Comparison of ENCODE assay signal across 17 cellular contexts in the genomic region with DNA sequence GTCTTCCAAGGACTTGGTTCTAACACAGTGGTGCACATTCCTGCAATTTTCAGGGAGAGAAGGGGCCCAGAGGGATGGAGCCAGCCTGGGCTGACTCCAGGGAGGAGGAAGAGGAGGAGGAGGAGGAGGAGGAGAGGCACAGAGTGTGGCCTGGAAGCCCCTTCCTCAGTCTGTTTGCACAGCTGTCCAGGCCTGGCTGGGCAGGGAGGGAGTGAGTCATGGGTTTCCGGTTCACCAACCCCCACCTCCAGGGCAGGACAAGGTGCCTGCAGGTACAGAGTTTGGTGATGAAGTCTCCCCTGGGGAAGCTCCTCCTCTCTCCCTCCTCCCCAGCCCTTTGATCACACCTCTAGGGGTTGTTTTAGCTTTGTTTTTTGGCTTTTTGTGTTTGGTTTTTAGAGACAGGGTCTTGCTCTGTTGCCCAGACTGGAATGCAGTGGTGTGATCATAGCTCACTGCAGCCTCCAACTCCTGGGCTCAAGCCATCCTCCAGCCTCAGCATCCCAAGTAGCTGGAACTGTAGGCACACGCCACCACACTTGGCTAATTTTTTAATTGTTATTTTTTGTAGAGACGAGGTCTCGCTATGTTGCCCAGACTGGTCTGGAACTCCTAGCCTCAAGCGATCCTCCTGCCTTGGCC.
DNase-seq lines count a peak whose midpoint lies in the region; ATAC-seq, FAIRE-seq and TF ChIP-seq lines count a peak whose summit lies in the region.
"Had no signal": no experiment of that assay in that cellular context is flagged by ENCODE, and none has a peak within 500 bp of the region (broad histone marks: within the 10 kb centered on the region; RNA-seq: fewer than 3 reads in every experiment).

No MANE protein-coding gene starts in this region.

- H3K4me3 ChIP-seq in NB4 (ENCODE audit: low read depth, low read length) (no peak overlapping the region), body of pancreas (no peak overlapping the region), pancreas (no peak overlapping the region)
- H3K4me3 ChIP-seq: GM23248, ovary had no signal

- TF ChIP-seq POLR2A in NB4 (IDR thresholded peaks at IDR 0.05; ENCODE audit: extremely low read depth, insufficient read length) (no peak), body of pancreas (IDR thresholded peaks at IDR 0.05) (no peak)

- no peak for FAIRE-seq in pancreas (lab: Jason Lieb, UNC)
- FAIRE-seq: A204.1, HTR-8/SVneo had no signal

- peaks cover 42% of the 10 kb centered on the region for H3K4me1 Mint-ChIP-seq in activated CD4-positive, alpha-beta memory T cell treated with anti-CD3 and anti-CD28 coated beads, Interleukin-2, amount 10 ng/mL, durations not matched to agents 7 days and 5 days

- H3K27ac ChIP-seq in body of pancreas (no peak overlapping the region), pancreas (no peak overlapping the region)
- H3K27ac ChIP-seq: GM23248, ovary had no signal

- no peaks in the 10 kb centered on the region for H3K27me3 ChIP-seq in body of pancreas
- no peaks in the 10 kb centered on the region for H3K27me3 ChIP-seq in pancreas
- H3K27me3 ChIP-seq: ovary had no signal

- H3K36me3 ChIP-seq in body of pancreas (replicated peaks in 1 of 2; ENCODE audit: insufficient read depth in 1 of 2, low read depth in 2 of 2) (no peaks in the 10 kb centered on the region), pancreas (no peaks in the 10 kb centered on the region)
- H3K36me3 ChIP-seq: ovary had no signal

- CTCF ChIA-PET in activated CD4-positive, alpha-beta memory T cell treated with anti-CD3 and anti-CD28 coated beads, Interleukin-2, amount 10 ng/mL, durations not matched to agents 7 days and 5 days (lab: Charles Lee) = interaction anchor here (0.9 kb wide), 1 partner anchor 74 kb away, joined by 3 read pairs; no protein-coding TSS in a partner anchor

- H3K27me3 Mint-ChIP-seq in activated CD4-positive, alpha-beta memory T cell treated with anti-CD3 and anti-CD28 coated beads, Interleukin-2, amount 10 ng/mL, durations not matched to agents 7 days and 5 days = no peaks in the 10 kb centered on the region
- H3K27me3 Mint-ChIP-seq: type B pancreatic cell had no signal

- TF ChIP-seq CTCF in NB4 (IDR thresholded peaks at IDR 0.05; ENCODE audit: low read depth, low read length) = no peak
- no peak for TF ChIP-seq CTCF in body of pancreas (IDR thresholded peaks at IDR 0.05)
- TF ChIP-seq CTCF in pancreas (IDR thresholded peaks at IDR 0.05) = no peak

- peak; percentile 47 for DNase-seq in NCI-H2196 (lab: John Stamatoyannopoulos, UW; ENCODE audit: unreplicated experiment)
- no peak for DNase-seq in NCI-H2196 treated with DMSO at 0.1 percent for 48 hours (lab: John Stamatoyannopoulos, UW; ENCODE audit: unreplicated experiment)
- DNase-seq in NB4 (ENCODE audit: low read depth) = peak; percentile 69
- peak in 3 of 4 donors; percentile 13 to 79 (median 18) for DNase-seq in body of pancreas
- peak in 3 of 6 donors; percentile 24 to 66 (median 36) for DNase-seq in pancreas
- DNase-seq in activated CD4-positive, alpha-beta memory T cell treated with anti-CD3 and anti-CD28 coated beads, Interleukin-2, amount 10 ng/mL, durations not matched to agents 7 days and 5 days = no peak
- DNase-seq in NCI-H1105 treated with DMSO at 0.1 percent for 48 hours (lab: John Stamatoyannopoulos, UW) = no peak
- DNase-seq: activated CD4-positive, alpha-beta T cell treated with anti-CD3 and anti-CD28 coated beads, Interleukin-2, amount 50 U/mL, for 4 hours; activated effector memory CD4-positive, alpha-beta T cell treated with anti-CD3 and anti-CD28 coated beads, Interleukin-2, amount 50 U/mL, for 16 hours; GM23248; NCI-H2081 treated with DMSO at 0.1 percent for 48 hours; ovary; stimulated activated CD4-positive, alpha-beta T cell treated with anti-CD3 and anti-CD28 coated beads, Interleukin-15, amount 100 ng/mL, for 24 hours had no signal

- H3K9me3 ChIP-seq in body of pancreas = no peaks in the 10 kb centered on the region
- no peaks in the 10 kb centered on the region for H3K9me3 ChIP-seq in pancreas
- H3K9me3 ChIP-seq: ovary had no signal

- H3K4me1 ChIP-seq in body of pancreas (peaks cover 6% of the 10 kb centered on the region), pancreas (no peaks in the 10 kb centered on the region)

- POLR2A ChIA-PET in activated CD4-positive, alpha-beta memory T cell treated with anti-CD3 and anti-CD28 coated beads, Interleukin-2, amount 10 ng/mL, durations not matched to agents 7 days and 5 days (lab: Charles Lee) = no interaction called here

- intact Hi-C loops in body of pancreas (cut with DNase I) (no loop called here), pancreas (cut with DNase I) (no loop called here)

- ATAC-seq in body of pancreas = no peak
- peak; percentile 41 to 51 (median 46) for ATAC-seq in pancreas
- ATAC-seq in HG03039 (IDR thresholded peaks at IDR 0.05; ENCODE audit: unreplicated experiment) = no peak

- no peaks in the 10 kb centered on the region for H3K9me3 Mint-ChIP-seq in activated CD4-positive, alpha-beta memory T cell treated with anti-CD3 and anti-CD28 coated beads, Interleukin-2, amount 10 ng/mL, durations not matched to agents 7 days and 5 days
- H3K9me3 Mint-ChIP-seq: type B pancreatic cell had no signal

- 81% methylated on average over 5 of the region's 5 CpGs for WGBS in body of pancreas, 2 donors
- 85 to 90% methylated on average over 5 of the region's 5 CpGs for WGBS in pancreas, 2 donors

- H3K36me3 Mint-ChIP-seq in activated CD4-positive, alpha-beta memory T cell treated with anti-CD3 and anti-CD28 coated beads, Interleukin-2, amount 10 ng/mL, durations not matched to agents 7 days and 5 days (ENCODE audit: low read depth) = no peaks in the 10 kb centered on the region
- H3K36me3 Mint-ChIP-seq: type B pancreatic cell had no signal

- no peak overlapping the region for H3K27ac Mint-ChIP-seq in activated CD4-positive, alpha-beta memory T cell treated with anti-CD3 and anti-CD28 coated beads, Interleukin-2, amount 10 ng/mL, durations not matched to agents 7 days and 5 days
- H3K27ac Mint-ChIP-seq: type B pancreatic cell had no signal

- no peak overlapping the region for H3K4me3 Mint-ChIP-seq in activated CD4-positive, alpha-beta memory T cell treated with anti-CD3 and anti-CD28 coated beads, Interleukin-2, amount 10 ng/mL, durations not matched to agents 7 days and 5 days
- H3K4me3 Mint-ChIP-seq: type B pancreatic cell had no signal

Comparison
In these comparisons a context has a peak if more than half of its experiments do, and no peak if none do; other contexts are left out.
1. DNase-seq: peak in NCI-H2196 (single experiment), NB4 (single experiment) and body of pancreas (3 of 4); none in NCI-H2196 treated with DMSO at 0.1 percent for 48 hours (single experiment), activated CD4-positive, alpha-beta memory T cell treated with anti-CD3 and anti-CD28 coated beads, Interleukin-2, amount 10 ng/mL, durations not matched to agents 7 days and 5 days (single experiment) and NCI-H1105 treated with DMSO at 0.1 percent for 48 hours (single experiment).
2. ATAC-seq: peak in pancreas (4 of 4); none in body of pancreas (single experiment) and HG03039 (single experiment).